ENCODE assay signal across 16 cellular contexts in the genomic region with DNA sequence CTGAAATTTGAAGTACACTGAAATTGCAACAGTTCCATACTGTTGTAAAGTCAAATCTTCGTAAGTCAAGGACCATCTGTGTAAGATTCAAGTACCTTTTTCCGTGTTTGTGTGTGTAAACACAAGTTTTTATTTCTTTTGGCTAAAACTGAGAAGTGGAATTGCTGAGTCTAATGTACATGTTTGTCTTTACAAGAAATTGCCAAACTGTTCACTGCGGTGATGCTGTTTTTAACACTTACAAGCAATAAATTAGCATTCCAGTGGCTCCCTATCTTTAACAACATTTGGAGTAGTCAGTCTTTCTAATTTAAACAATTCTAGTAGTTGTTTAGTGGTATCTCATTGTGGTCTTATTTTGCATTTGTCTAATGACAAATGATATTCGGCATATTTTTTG.
"Had no signal": no experiment of that assay in that cellular context is flagged by ENCODE, and none has a peak within 500 bp of the region (broad histone marks: within the 10 kb centered on the region; RNA-seq: fewer than 3 reads in every experiment).

No MANE protein-coding gene starts in this region.

- H3K36me3 ChIP-seq: esophagus squamous epithelium, stomach, thoracic aorta had no signal

- H3K9me3 ChIP-seq: esophagus squamous epithelium, heart left ventricle, stomach, thoracic aorta had no signal

- ATAC-seq: effector memory CD8-positive, alpha-beta T cell; foreskin keratinocyte; heart left ventricle; left colon; naive thymus-derived CD4-positive, alpha-beta T cell; sciatic nerve had no signal

- H3K27ac ChIP-seq: esophagus squamous epithelium, foreskin keratinocyte had no signal

- DNase-seq: effector memory CD8-positive, alpha-beta T cell; esophagus squamous epithelium; foreskin keratinocyte; heart left ventricle; hippocampal formation; left colon; naive thymus-derived CD4-positive, alpha-beta T cell; nephron progenitor cell; posterior cingulate gyrus; stimulated activated CD4-positive, alpha-beta T cell treated with anti-CD3 and anti-CD28 coated beads, Interleukin-2, amount 100 ng/mL, for 24 hours; stimulated activated naive CD4-positive, alpha-beta T cell; stomach; substantia nigra; trophoblast cell had no signal

- H3K27me3 ChIP-seq: esophagus squamous epithelium, foreskin keratinocyte, heart left ventricle, stomach had no signal

- H3K4me3 ChIP-seq: esophagus squamous epithelium, heart left ventricle, stomach, thoracic aorta had no signal
